Comparison of ENCODE assay signal across 8 cellular contexts in genomic region chr7:76357379-76358052, GRCh38. TPM values are rescaled to one million over a fixed set of nuclear protein-coding genes. Genes with fewer than 3 reads are reported as not detected.
DNase-seq lines count a peak whose midpoint lies in the region; ATAC-seq and TF ChIP-seq lines count a peak whose summit lies in the region.

No MANE protein-coding gene starts in this region.

- peaks cover 45% of the 10 kb centered on the region; the same call in 1 of the 2 replicates for H4K20me1 ChIP-seq in HCT116 (ENCODE audit: insufficient read depth)

- RAD21 ChIA-PET in HCT116 (lab: Charles Lee; ENCODE audit: low non-redundant PET in 1 of 2, low total read pairs in 2 of 2, uncharacterized antibody in 2 of 2, unreplicated experiment in 2 of 2), result no interaction called here

- no peak for ATAC-seq in HCT116
- ATAC-seq in psoas muscle, result no peak
- no peak for ATAC-seq in GM21360 (IDR thresholded peaks at IDR 0.05; ENCODE audit: unreplicated experiment)
- no peak for ATAC-seq in left colon

- H3K27ac ChIP-seq in HCT116 (ENCODE audit: low read depth, low read length), result peak overlapping the region; percentile 84; the same call in 1 of the 2 replicates
- H3K27ac ChIP-seq in Peyer's patch, result peak overlapping the region; percentile 92 to 98 (median 96)
- H3K27ac ChIP-seq in esophagus squamous epithelium, result peak overlapping the region; percentile 97 to 100 (median 98)
- peak overlapping the region; percentile 100 for H3K27ac ChIP-seq in psoas muscle

- H3K27me3 ChIP-seq in HCT116 (ENCODE audit: insufficient read depth, low read length), result no peaks in the 10 kb centered on the region
- H3K27me3 ChIP-seq in Peyer's patch, result no peaks in the 10 kb centered on the region
- no peaks in the 10 kb centered on the region for H3K27me3 ChIP-seq in esophagus squamous epithelium
- no peaks in the 10 kb centered on the region for H3K27me3 ChIP-seq in psoas muscle (ENCODE audit: insufficient read depth in 3 of 3, low read length in 2 of 3)

- H3K36me3 ChIP-seq in HCT116 (ENCODE audit: control insufficient read depth in 1 of 2, insufficient read depth in 2 of 2, low read length in 2 of 2) (peaks cover 11 to 43% of the 10 kb centered on the region in 2 experiments), Peyer's patch (no peaks in the 10 kb centered on the region), esophagus squamous epithelium (peaks cover 0 to 13% (median 0%) of the 10 kb centered on the region in 3 donors), psoas muscle (ENCODE audit: insufficient read depth in 1 of 2, low read depth in 1 of 2) (peaks cover 2 to 11% of the 10 kb centered on the region in 2 donors)

- no peak for TF ChIP-seq POLR2A in HCT116 (IDR thresholded peaks at IDR 0.05; ENCODE audit: borderline replicate concordance, extremely low read depth, insufficient read depth, insufficient read length)
- no peak for TF ChIP-seq POLR2A in Peyer's patch (IDR thresholded peaks at IDR 0.05)
- no peak for TF ChIP-seq POLR2A in esophagus squamous epithelium (IDR thresholded peaks at IDR 0.05)

- POLR2A ChIA-PET in HCT116 (lab: Charles Lee), result no interaction called here

- TF ChIP-seq RAD21 in HCT116 (IDR thresholded peaks at IDR 0.05; ENCODE audit: low read depth), result no peak

- BruUV-seq in HCT116 (replicated peaks; lab: Mats Ljungman, UMichigan), result TSS peak; percentile 61

- peak overlapping the region; percentile 85 for H3K4me2 ChIP-seq in HCT116 (ENCODE audit: low read length)

- TF ChIP-seq CTCF in HCT116 (IDR thresholded peaks at IDR 0.05 in 2 of 3, conservative IDR thresholded peaks at IDR 0.05 in 1 of 3; ENCODE audit: borderline replicate concordance in 1 of 3, insufficient read depth in 1 of 3, low read depth in 2 of 3, low read length in 2 of 3) (no peak), Peyer's patch (IDR thresholded peaks at IDR 0.05) (no peak), esophagus squamous epithelium (IDR thresholded peaks at IDR 0.05) (no peak), psoas muscle (IDR thresholded peaks at IDR 0.05) (no peak)

- CTCF ChIA-PET in HCT116 (lab: Charles Lee), result no interaction called here

- peak overlapping the region; percentile 99 for H3K9ac ChIP-seq in HCT116 (ENCODE audit: low read length)

- intact Hi-C loops in HCT116 (cut with micrococcal nuclease) (no loop called here), esophagus squamous epithelium (cut with DNase I) (loop anchor here (5.0 to 10.0 kb wide), 2 partner anchors 35 to 53 kb away; partner anchors contain the start of gene HSPB1), psoas muscle (cut with DNase I) (loop anchor here (2.0 kb wide), 2 partner anchors 39 to 179 kb away; no protein-coding TSS in a partner anchor), left colon (cut with DNase I, micrococcal nuclease) (no loop called here)

- 1% methylated on average over 14 of the region's 14 CpGs for WGBS in esophagus squamous epithelium, 2 donors
- 1 to 2% (median 2%) methylated on average over 14 of the region's 14 CpGs for WGBS in psoas muscle, 3 donors

- no peak overlapping the region for H2AFZ ChIP-seq in HCT116 (ENCODE audit: low read depth, low read length, poor library complexity, severe bottlenecking)

- H3K9me3 ChIP-seq in HCT116 (ENCODE audit: control insufficient read depth in 1 of 2, insufficient read depth in 1 of 2, low read depth in 1 of 2, low read length in 2 of 2), result no peaks in the 10 kb centered on the region
- H3K9me3 ChIP-seq in Peyer's patch, result no peaks in the 10 kb centered on the region
- H3K9me3 ChIP-seq in esophagus squamous epithelium, result no peaks in the 10 kb centered on the region
- H3K9me3 ChIP-seq in psoas muscle, result no peaks in the 10 kb centered on the region

- H3K4me3 ChIP-seq in HCT116 (replicated peaks in 1 of 2; ENCODE audit: low read depth in 1 of 2, low read length in 2 of 2) (peak overlapping the region; percentile 78 to 98), Peyer's patch (peak overlapping the region; percentile 60 to 99 (median 74)), esophagus squamous epithelium (peak overlapping the region; percentile 76 to 96 (median 89)), psoas muscle (peak overlapping the region; percentile 99)

- H3K79me2 ChIP-seq in HCT116 (ENCODE audit: insufficient read depth, low read length), result peaks cover 62% of the 10 kb centered on the region

- H3K4me1 ChIP-seq in HCT116 (ENCODE audit: control insufficient read depth in 1 of 2, insufficient read depth in 2 of 2, low read length in 2 of 2) (peaks cover 23 to 51% of the 10 kb centered on the region in 2 experiments), Peyer's patch (peaks cover 0 to 35% (median 2%) of the 10 kb centered on the region in 4 donors), esophagus squamous epithelium (peaks cover 9 to 65% (median 40%) of the 10 kb centered on the region in 3 donors), psoas muscle (peaks cover 49% of the 10 kb centered on the region)

- DNase-seq in HCT116 (ENCODE audit: low read depth, low spot score) (no peak), Peyer's patch (no peak), esophagus squamous epithelium (lab: John Stamatoyannopoulos, UW) (no peak), psoas muscle (no peak), left colon (no peak), MV-4-11 (lab: John Stamatoyannopoulos, UW) (no peak)
- no peak for DNase-seq in stimulated activated CD4-positive, alpha-beta T cell treated with anti-CD3 and anti-CD28 coated beads, Interleukin-4, amount 100 ng/mL, for 4 hours

- H3K9me2 ChIP-seq in HCT116 (ENCODE audit: insufficient read depth), result no peaks in the 10 kb centered on the region

TF ChIP-seq in HCT116, 20 proteins besides CTCF, POLR2A, EP300 and RAD21:
- TF ChIP-seq EZH2 (IDR thresholded peaks at IDR 0.05) (no peak), ELF1 (IDR thresholded peaks at IDR 0.05; ENCODE audit: borderline replicate concordance, low read depth) (no peak), ZFX (IDR thresholded peaks at IDR 0.05) (no peak), CBX3 (IDR thresholded peaks at IDR 0.05; ENCODE audit: low read depth) (no peak), EGR1 (IDR thresholded peaks at IDR 0.05; ENCODE audit: low read depth) (no peak), ZBTB33 (IDR thresholded peaks at IDR 0.05; ENCODE audit: extremely low read depth, insufficient replicate concordance, low read length) (no peak), SIN3A (IDR thresholded peaks at IDR 0.05; ENCODE audit: low read depth) (no peak), SRF (IDR thresholded peaks at IDR 0.05; ENCODE audit: low read depth) (no peak), YY1 (IDR thresholded peaks at IDR 0.05; ENCODE audit: extremely low read depth, insufficient replicate concordance, low read depth, low read length) (no peak), JUND (IDR thresholded peaks at IDR 0.05) (no peak), TCF7L2 (IDR thresholded peaks at IDR 0.05; ENCODE audit: borderline replicate concordance, extremely low read depth, insufficient read depth, insufficient read length) (no peak), ZNF274 (IDR thresholded peaks at IDR 0.05; ENCODE audit: low read depth, low read length) (no peak), ATF3 (IDR thresholded peaks at IDR 0.05) (no peak), MAX (IDR thresholded peaks at IDR 0.05) (no peak)

RNA-seq across cellular contexts. Expression of gene YWHAG, which starts 1.3 kb away (rescaled TPM):
- total RNA-seq in HCT116 (2021; ENCODE audit: unreplicated experiment) (170 TPM), Peyer's patch (10 to 100 TPM; 40.5 to 74.3 (median 53.6) TPM), esophagus squamous epithelium (10 to 100 TPM; 52.8 to 97.7 (median 66.3) TPM), psoas muscle (100 to 1,000 TPM; 342 to 421 (median 401) TPM), left colon (100 to 1,000 TPM in 1 of 2 donors, 10 to 100 TPM in 1; 83.3 to 106 TPM)
- 81.0 and 84.8 TPM in 2 replicates for polyA plus RNA-seq in HCT116 (2012)
- 100 to 1,000 TPM; 204 to 523 (median 213) TPM for polyA plus RNA-seq in psoas muscle

RNA-seq across cellular contexts. Expression of gene SSC4D, which starts 52.0 kb away (rescaled TPM):
- total RNA-seq in HCT116 (2021; ENCODE audit: unreplicated experiment) (1.1 TPM), Peyer's patch (1 to 10 TPM in 1 of 4 donors, not detected in 3; 2.8 TPM), esophagus squamous epithelium (under 1 TPM in 1 of 4 donors, not detected in 3; 0.48 TPM), psoas muscle (1 to 10 TPM in 1 of 4 donors, under 1 TPM in 3; 0.79 to 1.0 (median 0.86) TPM), left colon (under 1 TPM; 0.15 to 0.50 TPM)
- 0.87 and 1.1 TPM in 2 replicates for polyA plus RNA-seq in HCT116 (2012)
- polyA plus RNA-seq in psoas muscle, result 1 to 10 TPM; 1.3 to 3.3 (median 2.7) TPM

RNA-seq across cellular contexts. Expression of gene HSPB1, which starts 55.0 kb away (rescaled TPM):
- total RNA-seq in HCT116 (2021; ENCODE audit: unreplicated experiment) (524 TPM), Peyer's patch (100 to 1,000 TPM in 1 of 4 donors, 10 to 100 TPM in 3; 59.0 to 139 (median 88.3) TPM), esophagus squamous epithelium (1,000 to 10,000 TPM; 2,415 to 6,888 (median 3,249) TPM), psoas muscle (1,000 to 10,000 TPM; 2,972 to 5,803 (median 5,243) TPM), left colon (100 to 1,000 TPM; 327 to 513 TPM)
- polyA plus RNA-seq in HCT116 (2012), result 568 and 601 TPM in 2 replicates
- polyA plus RNA-seq in psoas muscle, result 1,000 to 10,000 TPM; 1,312 to 4,364 (median 1,775) TPM

Comparison
In these comparisons a context has a peak if more than half of its experiments do, and no peak if none do; other contexts are left out.
1. intact Hi-C loops: an anchor here in esophagus squamous epithelium (5.0 to 10.0 kb wide) and psoas muscle (2.0 kb wide); none called in HCT116 and left colon.